30 cellular contexts compared by ENCODE assay signal in the genomic region with DNA sequence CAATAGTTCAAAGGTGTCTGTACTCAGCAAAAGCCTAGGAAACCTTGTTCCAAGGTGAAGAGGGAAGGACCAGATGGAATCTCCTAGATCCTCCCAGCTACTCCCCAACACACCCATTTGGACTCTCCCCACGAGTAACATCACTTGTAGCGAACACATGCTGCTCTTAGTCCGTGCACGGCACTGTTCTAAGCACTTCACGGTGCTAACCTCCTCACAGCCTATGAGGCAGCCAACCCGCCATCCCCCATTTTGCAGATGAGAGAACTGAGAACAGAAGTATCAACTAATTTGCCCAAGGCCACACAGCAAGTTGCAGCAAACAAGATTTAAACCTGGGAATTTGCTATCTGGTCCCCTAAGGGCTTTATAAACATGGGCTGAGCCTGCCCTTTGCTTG. TPM values are rescaled to one million over a fixed set of nuclear protein-coding genes. Genes with fewer than 3 reads are reported as not detected.
DNase-seq lines count a peak whose midpoint lies in the region; ATAC-seq and TF ChIP-seq lines count a peak whose summit lies in the region.
"Had no signal": no experiment of that assay in that cellular context is flagged by ENCODE, and none has a peak within 500 bp of the region (broad histone marks: within the 10 kb centered on the region; RNA-seq: fewer than 3 reads in every experiment).

No MANE protein-coding gene starts in this region.

- H2AFZ ChIP-seq in DND-41 (ENCODE audit: low read depth, low read length) (no peak overlapping the region), osteoblast (ENCODE audit: low read length) (no peak overlapping the region)
- H2AFZ ChIP-seq: neural progenitor cell had no signal

- no peaks in the 10 kb centered on the region for H3K27me3 Mint-ChIP-seq in activated T-cell treated with anti-CD3 and anti-CD28 coated beads, Interleukin-2, amount 50 U/mL, for 24 hours
- H3K27me3 Mint-ChIP-seq: CD8-positive, alpha-beta memory T cell had no signal

- DNase-seq in activated T-cell treated with anti-CD3 and anti-CD28 coated beads, Interleukin-2, amount 50 U/mL, for 24 hours: no peak
- no peak for DNase-seq in activated T-cell treated with anti-CD3 and anti-CD28 coated beads, Interleukin-2, amount 50 U/mL, for 1 hour
- DNase-seq in DND-41: no peak
- DNase-seq in dorsolateral prefrontal cortex: no peak
- peak; percentile 27 for DNase-seq in osteoblast (ENCODE audit: insufficient read length, low spot score, missing footprints)
- no peak for DNase-seq in gastrocnemius medialis
- DNase-seq: activated CD4-positive, alpha-beta T cell treated with anti-CD3 and anti-CD28 coated beads for 48 hours; activated gamma-delta T cell; AML-193; amniotic stem cell; brain microvascular endothelial cell; CD8-positive, alpha-beta memory T cell; effector CD4-positive, alpha-beta T cell; hypothalamus; immature natural killer cell; Kasumi-1; left cardiac atrium; NCI-H1417; NCI-H2029 treated with DMSO at 0.1 percent for 48 hours; NCI-H524 treated with DMSO at 0.1 percent for 48 hours; NK-92 treated with Interleukin-12 subunit alpha and Interleukin-12 subunit beta, amount 100 ng/mL, for 24 hours; stimulated activated CD8-positive, alpha-beta memory T cell treated with anti-CD3 and anti-CD28 coated beads, Interleukin-4, amount 100 ng/mL, for 48 hours; tibial artery had no signal

- H3K9me3 ChIP-seq in DND-41 (ENCODE audit: insufficient read depth, low read length, severe bottlenecking): no peaks in the 10 kb centered on the region
- no peaks in the 10 kb centered on the region for H3K9me3 ChIP-seq in osteoblast (ENCODE audit: low read depth, low read length)
- H3K9me3 ChIP-seq in gastrocnemius medialis: no peaks in the 10 kb centered on the region
- H3K9me3 ChIP-seq: HAP-1, right atrium auricular region, tibial artery had no signal

- H3K4me1 ChIP-seq in DND-41 (ENCODE audit: insufficient read depth, low read length) (no peaks in the 10 kb centered on the region), osteoblast (ENCODE audit: insufficient read depth, low read length) (peaks cover 31% of the 10 kb centered on the region), gastrocnemius medialis (peaks cover 17 to 18% of the 10 kb centered on the region in 2 donors)
- H3K4me1 ChIP-seq: HAP-1 had no signal

- no peaks in the 10 kb centered on the region for H3K9me3 Mint-ChIP-seq in activated T-cell treated with anti-CD3 and anti-CD28 coated beads, Interleukin-2, amount 50 U/mL, for 24 hours
- H3K9me3 Mint-ChIP-seq: CD8-positive, alpha-beta memory T cell; immature natural killer cell; neural progenitor cell had no signal

- TF ChIP-seq CTCF in DND-41 (IDR thresholded peaks at IDR 0.05; ENCODE audit: borderline replicate concordance, extremely low read depth, low read length, poor library complexity, severe bottlenecking) (no peak), dorsolateral prefrontal cortex (IDR thresholded peaks at IDR 0.05 in 54 of 56, conservative IDR thresholded peaks at IDR 0.05 in 2 of 56; ENCODE audit: low read depth in 1 of 56, partially characterized antibody in 56 of 56) (no peak), osteoblast (IDR thresholded peaks at IDR 0.05; ENCODE audit: extremely low read depth, low read depth, low read length) (no peak), gastrocnemius medialis (IDR thresholded peaks at IDR 0.05 in 4 of 5, conservative IDR thresholded peaks at IDR 0.05 in 1 of 5) (no peak)

- intact Hi-C loops in dorsolateral prefrontal cortex (cut with DNase I) (no loop called here), gastrocnemius medialis (cut with DNase I; ENCODE audit: low total_unique reads) (no loop called here)

- no peak overlapping the region for H3K4me3 ChIP-seq in DND-41 (ENCODE audit: low read depth in 1 of 2, low read length in 2 of 2)
- no peak overlapping the region for H3K4me3 ChIP-seq in dorsolateral prefrontal cortex
- H3K4me3 ChIP-seq in osteoblast (ENCODE audit: insufficient read depth, low read length): no peak overlapping the region
- no peak overlapping the region for H3K4me3 ChIP-seq in gastrocnemius medialis
- H3K4me3 ChIP-seq: HAP-1, lung, neural progenitor cell, right atrium auricular region, tibial artery had no signal

- H4K20me1 ChIP-seq in DND-41 (ENCODE audit: insufficient read depth, low read length): peaks cover 12% of the 10 kb centered on the region; the same call in 1 of the 2 replicates
- H4K20me1 ChIP-seq in osteoblast (ENCODE audit: insufficient read depth, low read length): peaks cover 6% of the 10 kb centered on the region

- in situ Hi-C loops in gastrocnemius medialis (cut with MboI; ENCODE audit: low sequenced_read_pairs in 4 of 4): loop anchor here in 1 of 4 donors (25.0 kb wide), 1 partner anchor 263 kb away; no protein-coding TSS in a partner anchor

- H3K36me3 ChIP-seq in DND-41 (ENCODE audit: insufficient read depth, low read length): peaks cover 61% of the 10 kb centered on the region
- peaks cover 3% of the 10 kb centered on the region for H3K36me3 ChIP-seq in osteoblast (ENCODE audit: insufficient read depth, low read length)
- peaks cover 0 to 9% of the 10 kb centered on the region in 2 donors for H3K36me3 ChIP-seq in gastrocnemius medialis
- H3K36me3 ChIP-seq: HAP-1, neural progenitor cell, right atrium auricular region had no signal

- peaks cover 15% of the 10 kb centered on the region for H3K4me1 Mint-ChIP-seq in activated T-cell treated with anti-CD3 and anti-CD28 coated beads, Interleukin-2, amount 50 U/mL, for 24 hours (ENCODE audit: low read depth)

- H3K27ac ChIP-seq in DND-41 (ENCODE audit: low read length) (no peak overlapping the region), dorsolateral prefrontal cortex (peak overlapping the region in 30 of 59 donors; percentile 38 to 83 (median 66)), osteoblast (ENCODE audit: low read depth, low read length) (no peak overlapping the region), gastrocnemius medialis (no peak overlapping the region)
- H3K27ac ChIP-seq: brain microvascular endothelial cell, epithelial cell of prostate, neural progenitor cell, right atrium auricular region, tibial artery had no signal

- ATAC-seq in DND-41 (ENCODE audit: insufficient read depth, low read depth) (0 out of 3 replicates have a peak, but pooled peaks have one; percentile 7), gastrocnemius medialis (no peak), GM21528 (IDR thresholded peaks at IDR 0.05; ENCODE audit: low FRiP score, unreplicated experiment) (no peak), HG03280 (IDR thresholded peaks at IDR 0.05; ENCODE audit: unreplicated experiment) (no peak)
- ATAC-seq: left cardiac atrium had no signal

- H3K27ac Mint-ChIP-seq in activated T-cell treated with anti-CD3 and anti-CD28 coated beads, Interleukin-2, amount 50 U/mL, for 24 hours: peak overlapping the region; percentile 45
- H3K27ac Mint-ChIP-seq: neural progenitor cell had no signal

- no peak overlapping the region for H3K9ac ChIP-seq in DND-41 (ENCODE audit: low read depth, low read length)
- H3K9ac ChIP-seq: neural progenitor cell had no signal

- H3K4me3 Mint-ChIP-seq in activated T-cell treated with anti-CD3 and anti-CD28 coated beads, Interleukin-2, amount 50 U/mL, for 24 hours: no peak overlapping the region
- H3K4me3 Mint-ChIP-seq: CD8-positive, alpha-beta memory T cell; neural progenitor cell had no signal

- H3K27me3 ChIP-seq in DND-41 (ENCODE audit: insufficient read depth, low read length, poor library complexity) (no peaks in the 10 kb centered on the region), dorsolateral prefrontal cortex (no peaks in the 10 kb centered on the region), osteoblast (ENCODE audit: insufficient read depth, low read length) (no peaks in the 10 kb centered on the region), gastrocnemius medialis (no peaks in the 10 kb centered on the region)
- H3K27me3 ChIP-seq: brain microvascular endothelial cell, neural progenitor cell, right atrium auricular region, tibial artery had no signal

- TF ChIP-seq POLR2A in gastrocnemius medialis (IDR thresholded peaks at IDR 0.05): no peak

- H3K4me2 ChIP-seq in DND-41 (ENCODE audit: insufficient read depth, low read length) (no peak overlapping the region), osteoblast (ENCODE audit: insufficient read depth, low read length) (no peak overlapping the region)
- H3K4me2 ChIP-seq: neural progenitor cell had no signal

- H3K79me2 ChIP-seq in DND-41 (ENCODE audit: insufficient read depth, low read length): no peaks in the 10 kb centered on the region
- no peaks in the 10 kb centered on the region for H3K79me2 ChIP-seq in osteoblast (ENCODE audit: insufficient read depth, low read length)

- peaks cover 73% of the 10 kb centered on the region for H3K36me3 Mint-ChIP-seq in activated T-cell treated with anti-CD3 and anti-CD28 coated beads, Interleukin-2, amount 50 U/mL, for 24 hours (ENCODE audit: low read depth)

RNA-seq across cellular contexts. Expression of a gene that starts 24.3 kb away (rescaled TPM):
- 10 to 100 TPM; 33.5 to 66.9 (median 49.5) TPM for total RNA-seq in dorsolateral prefrontal cortex
- total RNA-seq in osteoblast: 88.7 and 96.7 TPM in 2 replicates
- total RNA-seq in gastrocnemius medialis: 100 to 1,000 TPM in 3 of 4 donors, 10 to 100 TPM in 1; 91.6 to 141 (median 121) TPM

RNA-seq across cellular contexts. Expression of a gene that starts 24.4 kb away (rescaled TPM):
- total RNA-seq in dorsolateral prefrontal cortex: 10 to 100 TPM in 34 of 120 experiments, 1 to 10 TPM in 86; 3.6 to 19.4 (median 8.7) TPM
- 10.3 and 11.6 TPM in 2 replicates for total RNA-seq in osteoblast
- 1 to 10 TPM; 1.8 to 5.8 (median 3.4) TPM for total RNA-seq in gastrocnemius medialis

Comparison
In these comparisons a context has a peak if more than half of its experiments do, and no peak if none do; other contexts are left out.
1. H3K27ac ChIP-seq: peak in dorsolateral prefrontal cortex (30 of 59); none in DND-41 (single experiment), osteoblast (single experiment) and gastrocnemius medialis (0 of 4).